In genomic region chr21:17472167-17472566, GRCh38 we compare ENCODE assay signal across 31 cellular contexts. TPM values are rescaled to one million over a fixed set of nuclear protein-coding genes. Genes with fewer than 3 reads are reported as not detected.
DNase-seq lines count a peak whose midpoint lies in the region; ATAC-seq and TF ChIP-seq lines count a peak whose summit lies in the region.
"Had no signal": no experiment of that assay in that cellular context is flagged by ENCODE, and none has a peak within 500 bp of the region (broad histone marks: within the 10 kb centered on the region; RNA-seq: fewer than 3 reads in every experiment).

No MANE protein-coding gene starts in this region.

- no peaks in the 10 kb centered on the region for H4K20me1 ChIP-seq in hepatocyte (ENCODE audit: insufficient read depth, poor library complexity, severe bottlenecking)

- WGBS in hepatocyte (ENCODE audit: low lambda C conversion rate, missing lambda C conversion rate) = 41% methylated on average over 1 of the region's 1 CpG

- CTCF ChIA-PET in Caco-2 (lab: Charles Lee) = no interaction called here

- H3K9me3 ChIP-seq in Caco-2 (no peaks in the 10 kb centered on the region; the same call in 1 of the 2 replicates), hepatocyte (ENCODE audit: low read depth) (no peaks in the 10 kb centered on the region), muscle layer of duodenum (ENCODE audit: control insufficient read depth in 1 of 2, low read length in 2 of 2) (no peaks in the 10 kb centered on the region), BE2C (no peaks in the 10 kb centered on the region)
- H3K9me3 ChIP-seq: adrenal gland, left ventricle myocardium inferior, upper lobe of right lung had no signal

- H3K27ac ChIP-seq in VCaP = peak overlapping the region; percentile 68
- H3K27ac ChIP-seq in hepatocyte = peak overlapping the region; percentile 94
- H3K27ac ChIP-seq in muscle layer of duodenum (ENCODE audit: low read length) = peak overlapping the region; percentile 36
- H3K27ac ChIP-seq: adrenal gland, GM23248, left ventricle myocardium inferior, PC-9, upper lobe of right lung had no signal

- H2AFZ ChIP-seq in hepatocyte = no peak overlapping the region
- H2AFZ ChIP-seq: GM23248, PC-9 had no signal

- H3K4me3 ChIP-seq in Caco-2 (ENCODE audit: low read depth, low read length) (no peak overlapping the region), hepatocyte (no peak overlapping the region), muscle layer of duodenum (ENCODE audit: low read depth in 1 of 2, low read length in 2 of 2) (no peak overlapping the region), BE2C (ENCODE audit: low read depth, low read length) (no peak overlapping the region)
- H3K4me3 ChIP-seq: adrenal gland, GM23248, left ventricle myocardium inferior, PC-9, upper lobe of right lung had no signal

- POLR2A ChIA-PET in Caco-2 (lab: Charles Lee) = interaction anchor here (0.8 kb wide), 1 partner anchor 40 kb away, joined by 3 read pairs; no protein-coding TSS in a partner anchor

- no peak overlapping the region for H3K4me3 Mint-ChIP-seq in Caco-2 (ENCODE audit: unreplicated experiment)
- H3K4me3 Mint-ChIP-seq: activated CD8-positive, alpha-beta T cell treated with anti-CD3 and anti-CD28 coated beads for 36 hours; activated naive CD4-positive, alpha-beta T cell treated with anti-CD3 and anti-CD28 coated beads, Interleukin-2, amount 10 ng/mL, durations not matched to agents 7 days and 5 days; brain; IgD-negative memory B cell; naive thymus-derived CD8-positive, alpha-beta T cell; stimulated activated effector memory CD8-positive, alpha-beta T cell treated with anti-CD3 and anti-CD28 coated beads, Interleukin-12 subunit alpha, Interleukin-12 subunit beta, amount 100 ng/mL, for 72 hours had no signal

- peaks cover 18% of the 10 kb centered on the region for H3K4me1 Mint-ChIP-seq in Caco-2 (ENCODE audit: low read depth, unreplicated experiment)
- H3K4me1 Mint-ChIP-seq: activated naive CD4-positive, alpha-beta T cell treated with anti-CD3 and anti-CD28 coated beads, Interleukin-2, amount 10 ng/mL, durations not matched to agents 7 days and 5 days; IgD-negative memory B cell; naive thymus-derived CD8-positive, alpha-beta T cell; stimulated activated effector memory CD8-positive, alpha-beta T cell treated with anti-CD3 and anti-CD28 coated beads, Interleukin-12 subunit alpha, Interleukin-12 subunit beta, amount 100 ng/mL, for 72 hours had no signal

- ATAC-seq in activated CD4-positive, CD25-positive, alpha-beta regulatory T cell treated with anti-CD3 and anti-CD28 coated beads, Interleukin-2, amount 50 U/mL, for 24 hours = no peak
- ATAC-seq: activated CD8-positive, alpha-beta T cell treated with anti-CD3 and anti-CD28 coated beads for 36 hours; naive thymus-derived CD8-positive, alpha-beta T cell; Right ventricle myocardium inferior; stimulated activated effector memory CD8-positive, alpha-beta T cell treated with anti-CD3 and anti-CD28 coated beads, Interleukin-12 subunit alpha, Interleukin-12 subunit beta, amount 100 ng/mL, for 72 hours; upper lobe of right lung had no signal

- no peaks in the 10 kb centered on the region for H3K27me3 ChIP-seq in Caco-2 (replicated peaks; ENCODE audit: control insufficient read depth, insufficient read depth, low read length)
- H3K27me3 ChIP-seq in hepatocyte = no peaks in the 10 kb centered on the region
- no peaks in the 10 kb centered on the region for H3K27me3 ChIP-seq in muscle layer of duodenum (ENCODE audit: low read depth, low read length)
- no peaks in the 10 kb centered on the region for H3K27me3 ChIP-seq in BE2C
- H3K27me3 ChIP-seq: adrenal gland, upper lobe of right lung had no signal

- intact Hi-C loops in Caco-2 (cut with micrococcal nuclease; ENCODE audit: unreplicated experiment) = no loop called here

- no peaks in the 10 kb centered on the region for H3K27me3 Mint-ChIP-seq in Caco-2 (ENCODE audit: insufficient read depth, unreplicated experiment)
- H3K27me3 Mint-ChIP-seq: activated naive CD4-positive, alpha-beta T cell treated with anti-CD3 and anti-CD28 coated beads, Interleukin-2, amount 10 ng/mL, durations not matched to agents 7 days and 5 days had no signal

- peak overlapping the region; percentile 30 for H3K4me2 ChIP-seq in hepatocyte
- H3K4me2 ChIP-seq: PC-9 had no signal

- TF ChIP-seq CTCF in Caco-2 (IDR thresholded peaks at IDR 0.05; ENCODE audit: insufficient read depth in 1 of 2, low read depth in 1 of 2, low read length in 1 of 2, severe bottlenecking in 1 of 2, unreplicated experiment in 1 of 2) (no peak), VCaP (conservative IDR thresholded peaks at IDR 0.05) (no peak), hepatocyte (IDR thresholded peaks at IDR 0.05; ENCODE audit: poor library complexity) (no peak), BE2C (IDR thresholded peaks at IDR 0.05; ENCODE audit: low read depth, low read length) (no peak)

- H3K36me3 ChIP-seq in Caco-2 (ENCODE audit: control insufficient read depth, insufficient read depth, low read length) = no peaks in the 10 kb centered on the region
- H3K36me3 ChIP-seq in hepatocyte (replicated peaks; ENCODE audit: insufficient read depth, low read depth) = no peaks in the 10 kb centered on the region
- no peaks in the 10 kb centered on the region for H3K36me3 ChIP-seq in muscle layer of duodenum (ENCODE audit: control insufficient read depth in 1 of 2, insufficient read depth in 2 of 2, low read length in 2 of 2)
- H3K36me3 ChIP-seq in BE2C = no peaks in the 10 kb centered on the region
- H3K36me3 ChIP-seq: adrenal gland, left ventricle myocardium inferior, upper lobe of right lung had no signal

- peaks cover 33% of the 10 kb centered on the region for H3K4me1 ChIP-seq in Caco-2
- peaks cover 23% of the 10 kb centered on the region for H3K4me1 ChIP-seq in hepatocyte (ENCODE audit: insufficient read depth)
- H3K4me1 ChIP-seq in muscle layer of duodenum (ENCODE audit: control insufficient read depth in 1 of 2, insufficient read depth in 2 of 2, low read length in 2 of 2) = no peaks in the 10 kb centered on the region
- H3K4me1 ChIP-seq in BE2C = no peaks in the 10 kb centered on the region
- H3K4me1 ChIP-seq: upper lobe of right lung had no signal

- peak overlapping the region; percentile 50 for H3K27ac Mint-ChIP-seq in Caco-2 (ENCODE audit: unreplicated experiment)
- H3K27ac Mint-ChIP-seq: activated CD8-positive, alpha-beta T cell treated with anti-CD3 and anti-CD28 coated beads for 36 hours; activated naive CD4-positive, alpha-beta T cell treated with anti-CD3 and anti-CD28 coated beads, Interleukin-2, amount 10 ng/mL, durations not matched to agents 7 days and 5 days; IgD-negative memory B cell; naive thymus-derived CD8-positive, alpha-beta T cell; stimulated activated effector memory CD8-positive, alpha-beta T cell treated with anti-CD3 and anti-CD28 coated beads, Interleukin-12 subunit alpha, Interleukin-12 subunit beta, amount 100 ng/mL, for 72 hours had no signal

- H3K36me3 Mint-ChIP-seq in Caco-2 (ENCODE audit: insufficient read depth, unreplicated experiment) = no peaks in the 10 kb centered on the region
- H3K36me3 Mint-ChIP-seq: activated naive CD4-positive, alpha-beta T cell treated with anti-CD3 and anti-CD28 coated beads, Interleukin-2, amount 10 ng/mL, durations not matched to agents 7 days and 5 days; brain; IgD-negative memory B cell; naive thymus-derived CD8-positive, alpha-beta T cell; stimulated activated effector memory CD8-positive, alpha-beta T cell treated with anti-CD3 and anti-CD28 coated beads, Interleukin-12 subunit alpha, Interleukin-12 subunit beta, amount 100 ng/mL, for 72 hours had no signal

- H3K79me2 ChIP-seq in hepatocyte = no peaks in the 10 kb centered on the region

- no peaks in the 10 kb centered on the region for H3K9me2 ChIP-seq in hepatocyte (replicated peaks; ENCODE audit: insufficient read depth)

- no TSS peak for BruUV-seq in Caco-2 (replicated peaks; lab: Mats Ljungman, UMichigan)

- DNase-seq in Caco-2 = no peak
- DNase-seq in hepatocyte (ENCODE audit: low spot score) = no peak
- DNase-seq in SHP77 (lab: John Stamatoyannopoulos, UW) = no peak
- no peak for DNase-seq in NCI-H1048 (lab: John Stamatoyannopoulos, UW)
- DNase-seq in BE2C = no peak
- DNase-seq: 8988T; activated CD8-positive, alpha-beta memory T cell treated with anti-CD3 and anti-CD28 coated beads, Interleukin-2, amount 50 U/mL, for 48 hours; activated CD8-positive, alpha-beta T cell treated with anti-CD3 and anti-CD28 coated beads for 36 hours; activated naive CD4-positive, alpha-beta T cell treated with anti-CD3 and anti-CD28 coated beads, Interleukin-2, amount 10 ng/mL, durations not matched to agents 7 days and 5 days; adrenal gland; DMS79 treated with DMSO at 0.1 percent for 48 hours; GDM1; GM23248; left ventricle myocardium inferior; naive thymus-derived CD8-positive, alpha-beta T cell; NCI-H1092 treated with DMSO at 0.1 percent for 48 hours; NCI-H187 treated with DMSO at 0.1 percent for 48 hours; NCI-H2171 treated with DMSO at 0.1 percent for 48 hours; NCI-H524; nucleus accumbens; PC-9; substantia nigra; T-helper 2 cell; upper lobe of right lung had no signal

- H3K9me3 Mint-ChIP-seq in Caco-2 (ENCODE audit: unreplicated experiment) = peaks cover 10% of the 10 kb centered on the region
- H3K9me3 Mint-ChIP-seq: activated CD8-positive, alpha-beta T cell treated with anti-CD3 and anti-CD28 coated beads for 36 hours; activated naive CD4-positive, alpha-beta T cell treated with anti-CD3 and anti-CD28 coated beads, Interleukin-2, amount 10 ng/mL, durations not matched to agents 7 days and 5 days had no signal

RNA-seq across cellular contexts. Expression of gene CXADR, which starts 40.7 kb away (rescaled TPM):
- 98.6 and 102 TPM in 2 replicates for total RNA-seq in Caco-2 (2022)
- total RNA-seq in hepatocyte = 88.9 and 93.4 TPM in 2 replicates
- polyA plus RNA-seq in hepatocyte = 66.3 and 75.0 TPM in 2 replicates
- polyA plus RNA-seq in BE2C (2012; ENCODE audit: insufficient read depth, insufficient read length, low read depth) = 1.4 TPM
- total RNA-seq: GM23248 had no signal
- polyA plus RNA-seq: IgD-negative memory B cell had no signal

Comparison
In these comparisons a context has a peak if more than half of its experiments do, and no peak if none do; other contexts are left out.
1. H3K27ac ChIP-seq: peak in every context shown above with its lines; median percentile 94 in hepatocyte; 68 in VCaP; 36 in muscle layer of duodenum.